8 cellular contexts compared by ENCODE assay signal in genomic region chr19:11138659-11139526, GRCh38. TPM values are rescaled to one million over a fixed set of nuclear protein-coding genes. Genes with fewer than 3 reads are reported as not detected.
A peak's percentile ranks its signal among the peaks of the same experiment; 100 is the strongest.
DNase-seq lines count a peak whose midpoint lies in the region; TF ChIP-seq lines count a peak whose summit lies in the region.

No MANE protein-coding gene starts in this region.

- peaks cover 64% of the 10 kb centered on the region for H3K4me1 Mint-ChIP-seq in chondrocyte (ENCODE audit: low read depth)

- DNase-seq in DMS79 (lab: John Stamatoyannopoulos, UW) (peak; percentile 5), NCI-H446 treated with DMSO at 0.1 percent for 48 hours (lab: John Stamatoyannopoulos, UW) (peak; percentile 14), chondrocyte (ENCODE audit: low spot score) (peak; percentile 95), tibial nerve (ENCODE audit: low spot score in 2 of 2) (peak; percentile 50 to 60), HEK293T (ENCODE audit: extremely low spot score) (no peak), NCI-H526 treated with DMSO at 0.1 percent for 48 hours (lab: John Stamatoyannopoulos, UW) (no peak)
- DNase-seq in stimulated activated CD4-positive, alpha-beta T cell treated with anti-CD3 and anti-CD28 coated beads, Interleukin-2, amount 100 ng/mL, for 24 hours, result no peak

- peak; percentile 15 to 28 for TF ChIP-seq RAD21 in liver (IDR thresholded peaks at IDR 0.05)

- H3K27ac Mint-ChIP-seq in chondrocyte (ENCODE audit: unreplicated experiment), result peak overlapping the region; percentile 98

- H3K36me3 Mint-ChIP-seq in chondrocyte (ENCODE audit: low read depth), result no peaks in the 10 kb centered on the region

- H3K27me3 ChIP-seq in liver (ENCODE audit: control insufficient read depth in 4 of 4, insufficient read depth in 4 of 4, low read length in 3 of 4) (no peaks in the 10 kb centered on the region), tibial nerve (no peaks in the 10 kb centered on the region)

- H3K4me1 ChIP-seq in liver (ENCODE audit: control insufficient read depth in 4 of 4, insufficient read depth in 4 of 4, low read length in 3 of 4), result peaks cover 13 to 50% (median 37%) of the 10 kb centered on the region in 4 donors
- H3K4me1 ChIP-seq in tibial nerve, result peaks cover 5 to 75% (median 49%) of the 10 kb centered on the region in 4 donors

- TF ChIP-seq CTCF in chondrocyte (IDR thresholded peaks at IDR 0.05) (no peak), liver (IDR thresholded peaks at IDR 0.05; ENCODE audit: low read depth, low read length, missing input control) (no peak), tibial nerve (IDR thresholded peaks at IDR 0.05) (peak in 1 of 5 experiments; percentile 37)

- H3K4me3 Mint-ChIP-seq in chondrocyte (ENCODE audit: unreplicated experiment), result no peak overlapping the region

- CTCF ChIA-PET in HEK293T (lab: Yijun Ruan, JAX), result interaction anchor here (0.7 to 2.0 kb wide), 3 partner anchors 51 to 202 kb away, joined by 3 to 7 read pairs (median 4); no protein-coding TSS in a partner anchor

- no peak overlapping the region for H3K4me3 ChIP-seq in liver (ENCODE audit: low read depth in 1 of 3, low read length in 3 of 3)
- H3K4me3 ChIP-seq in tibial nerve, result peak overlapping the region in 3 of 4 donors; percentile 2 to 43 (median 12)

- peak in 1 of 2 donors; percentile 31 for TF ChIP-seq POLR2A in tibial nerve (IDR thresholded peaks at IDR 0.05)

- H3K9ac ChIP-seq in liver (ENCODE audit: low read depth in 1 of 2, low read length in 2 of 2), result no peak overlapping the region

- no peaks in the 10 kb centered on the region for H3K36me3 ChIP-seq in liver (ENCODE audit: control insufficient read depth in 4 of 4, insufficient read depth in 3 of 4, low read depth in 1 of 4, low read length in 3 of 4)
- H3K36me3 ChIP-seq in tibial nerve, result peaks cover 0 to 10% (median 0%) of the 10 kb centered on the region in 3 donors

- WGBS in liver, result 54% methylated on average over 16 of the region's 16 CpGs
- 11 to 15% methylated on average over 12 to 13 of the region's 16 CpGs for WGBS in tibial nerve, 2 donors

- no peaks in the 10 kb centered on the region for H3K9me3 ChIP-seq in liver (ENCODE audit: control insufficient read depth in 4 of 4, low read length in 3 of 4)
- no peaks in the 10 kb centered on the region for H3K9me3 ChIP-seq in tibial nerve

- H3K27me3 Mint-ChIP-seq in chondrocyte (ENCODE audit: low read depth), result no peaks in the 10 kb centered on the region

- H3K27ac ChIP-seq in liver (ENCODE audit: low read depth in 1 of 2, low read length in 2 of 2), result peak overlapping the region; percentile 74 to 81
- peak overlapping the region; percentile 85 to 100 (median 98) for H3K27ac ChIP-seq in tibial nerve

- TF ChIP-seq EP300 in tibial nerve (IDR thresholded peaks at IDR 0.05), result peak in 1 of 2 donors; percentile 62

- no peaks in the 10 kb centered on the region for H3K9me3 Mint-ChIP-seq in chondrocyte (ENCODE audit: low read depth)

- POLR2A ChIA-PET in HEK293T (lab: Yijun Ruan, JAX), result interaction anchor here (0.6 to 3.0 kb wide), 3 partner anchors 17 to 59 kb away, joined by 3 to 13 read pairs (median 3); partner anchors contain the start of genes LDLR and SPC24

TF ChIP-seq in liver, 16 proteins besides CTCF, POLR2A, EP300 and RAD21:
- no peak for TF ChIP-seq ZBTB33 (IDR thresholded peaks at IDR 0.05)
- no peak for TF ChIP-seq EGR1 (IDR thresholded peaks at IDR 0.05; ENCODE audit: low read depth in 2 of 2)
- peak in 1 of 2 donors; percentile 22 for TF ChIP-seq JUND (IDR thresholded peaks at IDR 0.05)
- peak in 1 of 2 donors; percentile 16 for TF ChIP-seq RXRA (IDR thresholded peaks at IDR 0.05)
- TF ChIP-seq NR2F2 (IDR thresholded peaks at IDR 0.05), result peak; percentile 63
- TF ChIP-seq HNF4G (IDR thresholded peaks at IDR 0.05), result no peak
- TF ChIP-seq SP1 (IDR thresholded peaks at IDR 0.05), result peak; percentile 38

TF ChIP-seq in HEK293T, 16 proteins besides CTCF, POLR2A, EP300 and RAD21:
- no peak for TF ChIP-seq SUZ12 (IDR thresholded peaks at IDR 0.05)
- no peak for TF ChIP-seq LEF1 (IDR thresholded peaks at IDR 0.05; ENCODE audit: borderline replicate concordance)
- TF ChIP-seq CTBP1 (IDR thresholded peaks at IDR 0.05; ENCODE audit: borderline replicate concordance), result no peak
- TF ChIP-seq ZNF384 (IDR thresholded peaks at IDR 0.05), result no peak
- no peak for TF ChIP-seq ELF4 (IDR thresholded peaks at IDR 0.05)
- no peak for TF ChIP-seq FOXK2 (IDR thresholded peaks at IDR 0.05)
TF ChIP-seq in HEK293T: peak in this region for 0.

RNA-seq across cellular contexts. Expression of gene SPC24, which starts 16.7 kb away (rescaled TPM):
- 8.3 to 22.9 TPM (median 8.4 TPM) in 3 replicates for total RNA-seq in chondrocyte
- total RNA-seq in liver, result 10 to 100 TPM in 1 of 2 donors, under 1 TPM in 1; 0.42 to 72.5 TPM
- 1 to 10 TPM; 1.2 to 1.4 TPM for polyA plus RNA-seq in liver
- 10 to 100 TPM in 1 of 4 donors, 1 to 10 TPM in 3; 2.6 to 20.4 (median 4.4) TPM for total RNA-seq in tibial nerve

RNA-seq across cellular contexts. Expression of gene LDLR, which starts 49.6 kb away (rescaled TPM):
- total RNA-seq in chondrocyte (76.8 to 121 TPM (median 117 TPM) in 3 replicates), liver (100 to 1,000 TPM in 1 of 2 donors, 10 to 100 TPM in 1; 99.5 to 141 TPM), tibial nerve (10 to 100 TPM; 22.6 to 45.6 (median 35.7) TPM)
- 10 to 100 TPM; 17.3 to 28.4 TPM for polyA plus RNA-seq in liver

RNA-seq across cellular contexts. Expression of gene KANK2, which starts 58.5 kb away (rescaled TPM):
- total RNA-seq in chondrocyte (238 to 345 TPM (median 243 TPM) in 3 replicates), liver (10 to 100 TPM; 51.0 to 67.8 TPM), tibial nerve (100 to 1,000 TPM; 355 to 752 (median 582) TPM)
- polyA plus RNA-seq in liver, result 10 to 100 TPM; 15.0 to 30.3 TPM

Comparison
In these comparisons a context has a peak if more than half of its experiments do, and no peak if none do; other contexts are left out.
1. DNase-seq: peak in DMS79 (single experiment), NCI-H446 treated with DMSO at 0.1 percent for 48 hours (single experiment), chondrocyte (single experiment) and tibial nerve (2 of 2); none in stimulated activated CD4-positive, alpha-beta T cell treated with anti-CD3 and anti-CD28 coated beads, Interleukin-2, amount 100 ng/mL, for 24 hours (0 of 2), HEK293T (single experiment) and NCI-H526 treated with DMSO at 0.1 percent for 48 hours (single experiment).
2. H3K4me3 ChIP-seq: peak in tibial nerve (3 of 4); none in liver (0 of 3).